In the genomic region with DNA sequence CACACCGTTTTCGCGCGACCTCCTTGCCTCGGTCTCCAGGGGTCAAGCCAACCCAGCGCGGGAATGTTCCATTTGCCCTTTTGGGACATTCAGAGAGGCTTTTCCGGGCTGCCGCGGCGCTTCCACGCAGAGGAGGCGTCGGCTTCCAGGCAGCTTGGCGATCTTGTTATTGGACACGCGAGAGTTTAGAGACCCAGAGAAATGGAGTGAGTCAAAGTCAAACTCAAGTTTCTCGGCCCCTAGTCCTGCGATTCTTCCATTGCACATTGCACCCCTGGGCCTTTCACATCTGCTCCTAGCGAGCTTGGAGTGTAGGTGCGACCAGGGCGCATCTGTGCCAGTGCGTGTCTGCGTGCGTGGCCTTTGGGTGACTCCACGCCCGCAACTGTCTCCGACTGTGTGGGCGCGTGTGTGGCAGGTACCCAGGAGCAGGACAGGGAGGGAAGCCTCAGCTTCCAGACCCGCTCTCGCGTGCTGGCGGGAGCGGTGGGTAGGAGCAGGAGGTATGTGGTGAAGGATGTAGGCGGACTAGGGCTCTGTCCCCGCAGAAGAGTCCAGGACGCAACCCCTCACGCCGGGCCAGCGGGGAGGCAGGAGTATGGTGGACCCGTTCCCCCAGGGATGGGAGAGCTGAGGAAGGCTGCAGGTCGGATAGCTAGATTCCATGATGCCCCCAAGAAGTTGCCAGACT, we compare ENCODE assay signal across 9 cellular contexts. TPM values are rescaled to one million over a fixed set of nuclear protein-coding genes. Genes with fewer than 3 reads are reported as not detected.
DNase-seq lines count a peak whose midpoint lies in the region; ATAC-seq and TF ChIP-seq lines count a peak whose summit lies in the region.
"Had no signal": no experiment of that assay in that cellular context is flagged by ENCODE, and none has a peak within 500 bp of the region (broad histone marks: within the 10 kb centered on the region; RNA-seq: fewer than 3 reads in every experiment).

No MANE protein-coding gene starts in this region.

- peaks cover 13% of the 10 kb centered on the region for H3K4me1 Mint-ChIP-seq in progenitor cell of endocrine pancreas (ENCODE audit: low read depth)

- no peaks in the 10 kb centered on the region for H3F3A ChIP-seq in Loucy (ENCODE audit: low read depth)

- H3K9ac ChIP-seq in Loucy (ENCODE audit: low read depth, low read length, poor library complexity, severe bottlenecking), result no peak overlapping the region

- peak; percentile 27 for ATAC-seq in GM18511 (IDR thresholded peaks at IDR 0.05; ENCODE audit: unreplicated experiment)
- no peak for ATAC-seq in HG02840 (IDR thresholded peaks at IDR 0.05; ENCODE audit: low FRiP score, unreplicated experiment)

- H3K9me3 ChIP-seq in Loucy (ENCODE audit: insufficient read depth, low read depth, low read length) (no peaks in the 10 kb centered on the region), ectodermal cell (ENCODE audit: control insufficient read depth, low read length) (no peaks in the 10 kb centered on the region)

- no peaks in the 10 kb centered on the region for H3K79me2 ChIP-seq in Loucy (ENCODE audit: insufficient read depth, low read length)

- peaks cover 90% of the 10 kb centered on the region for H3K27me3 Mint-ChIP-seq in progenitor cell of endocrine pancreas

- H3K4me2 ChIP-seq in Loucy (ENCODE audit: low read depth, low read length, poor library complexity, severe bottlenecking), result peak overlapping the region; percentile 50

- peak overlapping the region; percentile 84 for H2AFZ ChIP-seq in Loucy (ENCODE audit: low read length)

- peak overlapping the region; percentile 69 for H3K4me3 Mint-ChIP-seq in progenitor cell of endocrine pancreas (ENCODE audit: low read depth)

- no peaks in the 10 kb centered on the region for H3K36me3 Mint-ChIP-seq in progenitor cell of endocrine pancreas (ENCODE audit: insufficient read depth)

- H3K27me3 ChIP-seq in Loucy (ENCODE audit: insufficient read depth, low read length, poor library complexity, severe bottlenecking) (no peaks in the 10 kb centered on the region), ectodermal cell (ENCODE audit: control insufficient read depth, insufficient read depth, low read length, poor library complexity, severe bottlenecking) (peaks cover 85% of the 10 kb centered on the region)

- no peaks in the 10 kb centered on the region for H3K9me3 Mint-ChIP-seq in progenitor cell of endocrine pancreas (ENCODE audit: low read depth)

- no peaks in the 10 kb centered on the region for H3K4me1 ChIP-seq in Loucy (ENCODE audit: insufficient read depth, low read length, poor library complexity, severe bottlenecking)
- peaks cover 27% of the 10 kb centered on the region for H3K4me1 ChIP-seq in ectodermal cell (ENCODE audit: control insufficient read depth, insufficient read depth, low read length)

- 9% methylated on average over 43 of the region's 43 CpGs for WGBS in ectodermal cell, 2 experiments

- H3K27ac ChIP-seq in ectodermal cell (ENCODE audit: insufficient read depth, low read depth, low read length, poor library complexity, severe bottlenecking), result no peak overlapping the region

- TF ChIP-seq CTCF in Loucy (conservative IDR thresholded peaks at IDR 0.05; ENCODE audit: low read length) (no peak), progenitor cell of endocrine pancreas (IDR thresholded peaks at IDR 0.05; ENCODE audit: unreplicated experiment) (no peak)

- H3K9me2 ChIP-seq in Loucy (replicated peaks; ENCODE audit: low read depth, low read length), result no peaks in the 10 kb centered on the region

- H3K27ac Mint-ChIP-seq in progenitor cell of endocrine pancreas, result no peak overlapping the region

- H3K4me3 ChIP-seq in Loucy (ENCODE audit: low read length, poor library complexity, severe bottlenecking), result peak overlapping the region; percentile 56
- H3K4me3 ChIP-seq in ectodermal cell (ENCODE audit: insufficient read depth, low read depth, low read length), result peak overlapping the region; percentile 23

- DNase-seq in progenitor cell of endocrine pancreas (ENCODE audit: low spot score, unreplicated experiment) (no peak), GDM1 (lab: John Stamatoyannopoulos, UW) (no peak), cortex of kidney (lab: John Stamatoyannopoulos, UW) (no peak), NCI-H446 treated with DMSO at 0.1 percent for 48 hours (lab: John Stamatoyannopoulos, UW) (no peak)

- H3K36me3 ChIP-seq in Loucy (ENCODE audit: insufficient read depth, low read length) (no peaks in the 10 kb centered on the region), ectodermal cell (ENCODE audit: control insufficient read depth, insufficient read depth, low read length) (no peaks in the 10 kb centered on the region)

- H4K20me1 ChIP-seq in Loucy (ENCODE audit: insufficient read depth, low read length, poor library complexity, severe bottlenecking), result no peaks in the 10 kb centered on the region

RNA-seq across cellular contexts. Expression of gene SIX3, which starts 13.5 kb away (rescaled TPM):
- polyA plus RNA-seq in ectodermal cell (2013, experiment 1 of 4), result 1.3 TPM
- 3.5 TPM for polyA plus RNA-seq in ectodermal cell (2013, experiment 2 of 4)
- polyA plus RNA-seq in ectodermal cell (2013, experiment 3 of 4), result 2.4 TPM
- polyA plus RNA-seq in ectodermal cell (2013, experiment 4 of 4), result 4.5 TPM
- total RNA-seq in progenitor cell of endocrine pancreas, result not detected in 2 replicates
- total RNA-seq: kidney epithelial cell had no signal

RNA-seq across cellular contexts. Expression of gene SIX2, which starts 54.2 kb away (rescaled TPM):
- polyA plus RNA-seq in ectodermal cell (2013, experiment 1 of 4), result 0.76 TPM
- 0.57 TPM for polyA plus RNA-seq in ectodermal cell (2013, experiment 2 of 4)
- 0.48 TPM for polyA plus RNA-seq in ectodermal cell (2013, experiment 3 of 4)
- 1.2 TPM for polyA plus RNA-seq in ectodermal cell (2013, experiment 4 of 4)
- total RNA-seq in progenitor cell of endocrine pancreas, result 4.0 and 7.0 TPM in 2 replicates
